In genomic region chr17:77927777-77928518, GRCh38 we compare ENCODE assay signal across 29 cellular contexts. TPM values are rescaled to one million over a fixed set of nuclear protein-coding genes. Genes with fewer than 3 reads are reported as not detected.
A peak's percentile ranks its signal among the peaks of the same experiment; 100 is the strongest.
DNase-seq lines count a peak whose midpoint lies in the region; ATAC-seq and TF ChIP-seq lines count a peak whose summit lies in the region.
"Had no signal": no experiment of that assay in that cellular context is flagged by ENCODE, and none has a peak within 500 bp of the region (broad histone marks: within the 10 kb centered on the region; RNA-seq: fewer than 3 reads in every experiment).

No MANE protein-coding gene starts in this region.

- H3K4me3 Mint-ChIP-seq in central memory CD8-positive, alpha-beta T cell, result no peak overlapping the region
- H3K4me3 Mint-ChIP-seq in naive thymus-derived CD8-positive, alpha-beta T cell, result peak overlapping the region in 6 of 10 donors; percentile 14 to 73 (median 52)
- H3K4me3 Mint-ChIP-seq in activated CD8-positive, alpha-beta T cell treated with anti-CD3 and anti-CD28 coated beads for 36 hours, result no peak overlapping the region
- H3K4me3 Mint-ChIP-seq: activated CD4-positive, alpha-beta memory T cell treated with anti-CD3 and anti-CD28 coated beads, Interleukin-2, amount 10 ng/mL, durations not matched to agents 7 days and 5 days; activated naive CD4-positive, alpha-beta T cell treated with anti-CD3 and anti-CD28 coated beads, Interleukin-2, amount 50 U/mL, for 24 hours; type B pancreatic cell had no signal

- no peaks in the 10 kb centered on the region for H3K9me3 Mint-ChIP-seq in central memory CD8-positive, alpha-beta T cell
- no peaks in the 10 kb centered on the region for H3K9me3 Mint-ChIP-seq in naive thymus-derived CD8-positive, alpha-beta T cell
- no peaks in the 10 kb centered on the region for H3K9me3 Mint-ChIP-seq in activated CD8-positive, alpha-beta T cell treated with anti-CD3 and anti-CD28 coated beads for 36 hours
- H3K9me3 Mint-ChIP-seq: activated CD4-positive, alpha-beta memory T cell treated with anti-CD3 and anti-CD28 coated beads, Interleukin-2, amount 10 ng/mL, durations not matched to agents 7 days and 5 days; activated naive CD4-positive, alpha-beta T cell treated with anti-CD3 and anti-CD28 coated beads, Interleukin-2, amount 50 U/mL, for 24 hours; type B pancreatic cell had no signal

- H3K9me3 ChIP-seq in BLaER1 treated with 17β-estradiol and CSF1 and Interleukin-3, amounts not matched to agents 10 nM and 100 nM (replicated peaks in 1 of 11), result no peaks in the 10 kb centered on the region
- no peaks in the 10 kb centered on the region for H3K9me3 ChIP-seq in HEK293 (ENCODE audit: control insufficient read depth, insufficient read depth, low read depth, low read length)
- H3K9me3 ChIP-seq: colonic mucosa, left lung had no signal

- no peaks in the 10 kb centered on the region for H3K36me3 ChIP-seq in BLaER1 treated with 17β-estradiol and CSF1 and Interleukin-3, amounts not matched to agents 10 nM and 100 nM
- no peaks in the 10 kb centered on the region for H3K36me3 ChIP-seq in HEK293 (ENCODE audit: control insufficient read depth in 2 of 2, insufficient read depth in 1 of 2, low read length in 2 of 2)
- H3K36me3 ChIP-seq: cardiac muscle cell, colonic mucosa, left lung had no signal

- H3K4me3 ChIP-seq in BLaER1 treated with 17β-estradiol and CSF1 and Interleukin-3, amounts not matched to agents 10 nM and 100 nM, result no peak overlapping the region
- no peak overlapping the region for H3K4me3 ChIP-seq in HEK293 (ENCODE audit: low read depth, low read length)
- H3K4me3 ChIP-seq: cardiac muscle cell, colonic mucosa, left lung had no signal

- no peak for DNase-seq in central memory CD8-positive, alpha-beta T cell (ENCODE audit: low spot score in 2 of 2)
- no peak for DNase-seq in naive thymus-derived CD8-positive, alpha-beta T cell
- no peak for DNase-seq in activated CD8-positive, alpha-beta T cell treated with anti-CD3 and anti-CD28 coated beads for 36 hours
- no peak for DNase-seq in NCI-H1417 (lab: John Stamatoyannopoulos, UW)
- DNase-seq: activated CD4-positive, alpha-beta memory T cell treated with anti-CD3 and anti-CD28 coated beads, Interleukin-2, amount 10 ng/mL, durations not matched to agents 7 days and 5 days; aorta; colonic mucosa; DMS79 treated with DMSO at 0.1 percent for 48 hours; effector CD8-positive, alpha-beta T cell; GF-D8; KBM-7; left lung; MM.1S; NCI-H1105 treated with DMSO at 0.1 percent for 48 hours; NCI-H2029 treated with DMSO at 0.1 percent for 48 hours; NCI-H526 treated with DMSO at 0.1 percent for 48 hours; occipital lobe; PC-3; stimulated activated CD4-positive, alpha-beta T cell treated with anti-CD3 and anti-CD28 coated beads, Interleukin-4, amount 100 ng/mL, for 24 hours; substantia nigra had no signal

- no peak overlapping the region for H3K9ac ChIP-seq in BLaER1 treated with 17β-estradiol and CSF1 and Interleukin-3, amounts not matched to agents 10 nM and 100 nM

- H3K4me1 Mint-ChIP-seq in central memory CD8-positive, alpha-beta T cell, result peaks cover 21% of the 10 kb centered on the region
- peaks cover 17 to 35% (median 23%) of the 10 kb centered on the region in 4 donors for H3K4me1 Mint-ChIP-seq in naive thymus-derived CD8-positive, alpha-beta T cell
- H3K4me1 Mint-ChIP-seq in activated CD8-positive, alpha-beta T cell treated with anti-CD3 and anti-CD28 coated beads for 36 hours (ENCODE audit: low read depth), result peaks cover 15% of the 10 kb centered on the region

- POLR2A ChIA-PET in HEK293 (lab: Yijun Ruan, JAX), result interaction anchor here (1.5 kb wide), 1 partner anchor 30 kb away, joined by 6 read pairs; the partner anchor contains the start of gene TNRC6C
- POLR2A ChIA-PET in naive thymus-derived CD8-positive, alpha-beta T cell (lab: Charles Lee), result interaction anchor here (0.8 to 2.4 kb wide), 3 partner anchors 11 to 30 kb away, joined by 4 to 11 read pairs (median 11); partner anchors contain the start of gene TNRC6C
- POLR2A ChIA-PET in activated CD8-positive, alpha-beta T cell treated with anti-CD3 and anti-CD28 coated beads for 36 hours (lab: Charles Lee), result interaction anchor here (1.0 kb wide), 1 partner anchor 11 kb away, joined by 4 read pairs; no protein-coding TSS in a partner anchor

- peaks cover 0 to 34% (median 0%) of the 10 kb centered on the region in 11 experiments; a peak in 4 of 22 replicates for H4K20me1 ChIP-seq in BLaER1 treated with 17β-estradiol and CSF1 and Interleukin-3, amounts not matched to agents 10 nM and 100 nM

- intact Hi-C loops in activated CD8-positive, alpha-beta T cell treated with anti-CD3 and anti-CD28 coated beads for 36 hours (cut with micrococcal nuclease), result no loop called here

- TF ChIP-seq CTCF in HEK293 (tag by site-specific recombination; IDR thresholded peaks at IDR 0.05), result no peak
- TF ChIP-seq CTCF in activated CD8-positive, alpha-beta T cell treated with anti-CD3 and anti-CD28 coated beads for 36 hours (IDR thresholded peaks at IDR 0.05), result no peak

- H3K27me3 Mint-ChIP-seq in central memory CD8-positive, alpha-beta T cell, result peaks cover 2% of the 10 kb centered on the region
- H3K27me3 Mint-ChIP-seq in naive thymus-derived CD8-positive, alpha-beta T cell, result peaks cover 0 to 8% (median 0%) of the 10 kb centered on the region in 5 donors
- H3K27me3 Mint-ChIP-seq in activated CD8-positive, alpha-beta T cell treated with anti-CD3 and anti-CD28 coated beads for 36 hours, result no peaks in the 10 kb centered on the region
- H3K27me3 Mint-ChIP-seq: activated naive CD4-positive, alpha-beta T cell treated with anti-CD3 and anti-CD28 coated beads, Interleukin-2, amount 50 U/mL, for 24 hours had no signal

- H3K27ac Mint-ChIP-seq in central memory CD8-positive, alpha-beta T cell (ENCODE audit: low read depth), result peak overlapping the region; percentile 76
- H3K27ac Mint-ChIP-seq in naive thymus-derived CD8-positive, alpha-beta T cell, result peak overlapping the region in 5 of 10 donors; percentile 2 to 78 (median 60)
- H3K27ac Mint-ChIP-seq in activated CD8-positive, alpha-beta T cell treated with anti-CD3 and anti-CD28 coated beads for 36 hours, result no peak overlapping the region
- H3K27ac Mint-ChIP-seq: activated CD4-positive, alpha-beta memory T cell treated with anti-CD3 and anti-CD28 coated beads, Interleukin-2, amount 10 ng/mL, durations not matched to agents 7 days and 5 days; activated naive CD4-positive, alpha-beta T cell treated with anti-CD3 and anti-CD28 coated beads, Interleukin-2, amount 50 U/mL, for 24 hours; type B pancreatic cell had no signal

- H3K27me3 ChIP-seq in BLaER1 treated with 17β-estradiol and CSF1 and Interleukin-3, amounts not matched to agents 10 nM and 100 nM, result peaks cover 0 to 58% (median 0%) of the 10 kb centered on the region in 11 experiments; a peak in 8 of 22 replicates
- H3K27me3 ChIP-seq: cardiac muscle cell, colonic mucosa had no signal

- H3K4me2 ChIP-seq in BLaER1 treated with 17β-estradiol and CSF1 and Interleukin-3, amounts not matched to agents 10 nM and 100 nM, result peak overlapping the region; percentile 32 to 93 (median 66)

- no peak for ATAC-seq in central memory CD8-positive, alpha-beta T cell (replicated peaks; ENCODE audit: extremely low read depth, poor library complexity, severe bottlenecking)
- no peak for ATAC-seq in naive thymus-derived CD8-positive, alpha-beta T cell
- no peak for ATAC-seq in activated CD8-positive, alpha-beta T cell treated with anti-CD3 and anti-CD28 coated beads for 36 hours
- ATAC-seq in HG03354 (IDR thresholded peaks at IDR 0.05; ENCODE audit: poor library complexity, severe bottlenecking, unreplicated experiment), result no peak
- ATAC-seq in HG03196 (IDR thresholded peaks at IDR 0.05; ENCODE audit: unreplicated experiment), result no peak
- ATAC-seq: activated CD4-positive, CD25-positive, alpha-beta regulatory T cell treated with anti-CD3 and anti-CD28 coated beads, Interleukin-2, amount 50 U/mL, for 24 hours; left lung; PC-3; Right ventricle myocardium inferior had no signal

- no peak overlapping the region for H3K27ac ChIP-seq in BLaER1 treated with 17β-estradiol and CSF1 and Interleukin-3, amounts not matched to agents 10 nM and 100 nM
- no peak overlapping the region for H3K27ac ChIP-seq in HEK293 (ENCODE audit: extremely low read depth, low read depth, low read length)
- H3K27ac ChIP-seq: cardiac muscle cell, colonic mucosa, left lung had no signal

- peaks cover 12 to 36% (median 27%) of the 10 kb centered on the region in 10 experiments for H3K4me1 ChIP-seq in BLaER1 treated with 17β-estradiol and CSF1 and Interleukin-3, amounts not matched to agents 10 nM and 100 nM
- peaks cover 3% of the 10 kb centered on the region; the same call in 1 of the 2 replicates for H3K4me1 ChIP-seq in HEK293 (ENCODE audit: control insufficient read depth, insufficient read depth, low read length)
- H3K4me1 ChIP-seq: colonic mucosa had no signal

- no peaks in the 10 kb centered on the region for H3K36me3 Mint-ChIP-seq in central memory CD8-positive, alpha-beta T cell (ENCODE audit: insufficient read depth)
- no peaks in the 10 kb centered on the region for H3K36me3 Mint-ChIP-seq in naive thymus-derived CD8-positive, alpha-beta T cell
- H3K36me3 Mint-ChIP-seq in activated CD8-positive, alpha-beta T cell treated with anti-CD3 and anti-CD28 coated beads for 36 hours (ENCODE audit: low read depth), result no peaks in the 10 kb centered on the region
- H3K36me3 Mint-ChIP-seq: activated naive CD4-positive, alpha-beta T cell treated with anti-CD3 and anti-CD28 coated beads, Interleukin-2, amount 50 U/mL, for 24 hours; type B pancreatic cell had no signal

- CTCF ChIA-PET in HEK293 (lab: Yijun Ruan, JAX), result interaction anchor here (0.6 to 1.5 kb wide), 2 partner anchors 14 to 86 kb away, joined by 3 to 7 read pairs; no protein-coding TSS in a partner anchor
- CTCF ChIA-PET in activated CD8-positive, alpha-beta T cell treated with anti-CD3 and anti-CD28 coated beads for 36 hours (lab: Charles Lee), result interaction anchor here (1.0 to 2.1 kb wide), 2 partner anchors 86 to 156 kb away, joined by 3 to 7 read pairs; no protein-coding TSS in a partner anchor

TF ChIP-seq in HEK293, 187 proteins besides CTCF, POLR2A, EP300 and RAD21 (continues in another document):
- TF ChIP-seq ZIC2 (tag by site-specific recombination; IDR thresholded peaks at IDR 0.05), result peak; percentile 17; the same call in 1 of the 2 replicates

RNA-seq across cellular contexts. Expression of gene TNRC6C, which starts 30.6 kb away (rescaled TPM):
- total RNA-seq in naive thymus-derived CD8-positive, alpha-beta T cell, result 100 to 1,000 TPM; 113 to 116 TPM
- polyA plus RNA-seq in naive thymus-derived CD8-positive, alpha-beta T cell, result 1 to 10 TPM; 4.9 to 8.6 (median 5.8) TPM
- total RNA-seq in activated CD8-positive, alpha-beta T cell treated with anti-CD3 and anti-CD28 coated beads for 36 hours, result 10 to 100 TPM; 26.4 to 26.6 TPM

Comparison
In these comparisons a context has a peak if more than half of its experiments do, and no peak if none do; other contexts are left out.
1. H3K4me3 Mint-ChIP-seq: peak in naive thymus-derived CD8-positive, alpha-beta T cell (6 of 10); none in central memory CD8-positive, alpha-beta T cell (single experiment) and activated CD8-positive, alpha-beta T cell treated with anti-CD3 and anti-CD28 coated beads for 36 hours (single experiment).
2. RNA of gene TNRC6C, which starts 30.6 kb away (total RNA-seq): 113 to 116 TPM in naive thymus-derived CD8-positive, alpha-beta T cell; 26.4 to 26.6 TPM in activated CD8-positive, alpha-beta T cell treated with anti-CD3 and anti-CD28 coated beads for 36 hours; every median in the first group is over 4 times any median in the second.